8 cellular contexts compared by ENCODE assay signal in genomic region chr2:224938670-224939309, GRCh38.
A peak's percentile ranks its signal among the peaks of the same experiment; 100 is the strongest.
DNase-seq lines count a peak whose midpoint lies in the region; ATAC-seq and TF ChIP-seq lines count a peak whose summit lies in the region.

No MANE protein-coding gene starts in this region.

- H3K27ac ChIP-seq in ACC112 (ENCODE audit: low read depth, low read length) = peak overlapping the region; percentile 64

- H3K79me2 ChIP-seq in ACC112 (ENCODE audit: control insufficient read depth, insufficient read depth, low read length, unreplicated experiment) = peaks cover 45% of the 10 kb centered on the region

- in situ Hi-C loops in astrocyte of the spinal cord (cut with HindIII; ENCODE audit: low sequenced_read_pairs) = no loop called here

- H3K4me1 ChIP-seq in ACC112 (ENCODE audit: control insufficient read depth, insufficient read depth, low read length, unreplicated experiment) = peaks cover 37% of the 10 kb centered on the region

- H2AFZ ChIP-seq in ACC112 (ENCODE audit: low read length, unreplicated experiment) = peak overlapping the region; percentile 28

- no peaks in the 10 kb centered on the region for H3K36me3 ChIP-seq in ACC112 (ENCODE audit: insufficient read depth, low read length)

- H3K4me3 ChIP-seq in ACC112 (ENCODE audit: low read depth, low read length) = peak overlapping the region; percentile 48
- H3K4me3 ChIP-seq in astrocyte of the spinal cord (ENCODE audit: low read depth, low read length) = no peak overlapping the region

- no peaks in the 10 kb centered on the region for H3K27me3 ChIP-seq in ACC112 (ENCODE audit: insufficient read depth, low read length)

- intact Hi-C loops in posterior vena cava (cut with DNase I) = no loop called here

- no peak for TF ChIP-seq CTCF in astrocyte of the spinal cord (IDR thresholded peaks at IDR 0.05; ENCODE audit: low read depth, low read length)

- ATAC-seq in GM19438 (IDR thresholded peaks at IDR 0.05; ENCODE audit: low read depth, unreplicated experiment) = peak; percentile 44
- ATAC-seq in HG03558 (IDR thresholded peaks at IDR 0.05; ENCODE audit: extremely low read depth, unreplicated experiment) = peak; percentile 41

- peak; percentile 84 for DNase-seq in astrocyte of the spinal cord (ENCODE audit: low read depth, low spot score)
- peak; percentile 42 for DNase-seq in renal cortical epithelial cell (ENCODE audit: low read depth)
- DNase-seq in DMS79 (lab: John Stamatoyannopoulos, UW) = no peak
- DNase-seq in NCI-H187 treated with DMSO at 0.1 percent for 48 hours (lab: John Stamatoyannopoulos, UW) = no peak
- DNase-seq in posterior vena cava (ENCODE audit: low spot score) = no peak

Comparison
In these comparisons a context has a peak if more than half of its experiments do, and no peak if none do; other contexts are left out.
1. DNase-seq: peak in astrocyte of the spinal cord (single experiment) and renal cortical epithelial cell (single experiment); none in DMS79 (single experiment), NCI-H187 treated with DMSO at 0.1 percent for 48 hours (single experiment) and posterior vena cava (single experiment).